In the genomic region with DNA sequence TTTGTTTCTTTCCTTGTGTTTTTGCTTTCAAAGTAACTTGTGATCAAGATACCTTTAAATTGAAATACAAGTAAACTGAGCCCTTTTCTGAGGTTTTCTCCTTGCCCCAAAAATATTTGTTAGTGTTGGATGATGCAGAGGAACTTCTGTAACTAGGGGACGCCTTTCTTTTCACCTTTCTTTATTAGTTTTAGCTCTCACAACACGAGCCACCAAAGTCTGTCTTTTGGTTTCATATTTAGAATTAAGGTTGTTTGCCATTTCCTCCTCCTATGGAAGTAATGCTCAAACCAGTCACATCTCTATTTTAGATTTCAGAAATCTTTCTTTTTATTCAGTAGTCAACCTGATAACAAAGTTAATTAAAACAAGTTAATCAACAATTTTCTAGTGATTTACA, we compare ENCODE assay signal across 20 cellular contexts.
"Had no signal": no experiment of that assay in that cellular context is flagged by ENCODE, and none has a peak within 500 bp of the region (broad histone marks: within the 10 kb centered on the region; RNA-seq: fewer than 3 reads in every experiment).

No MANE protein-coding gene starts in this region.

- H3K4me3 Mint-ChIP-seq: dendritic cell treated with granulocyte-macrophage colony-stimulating factor and Interleukin-4, amounts not matched to agents 40 ng/mL and 50 ng/mL, for 4 days; effector memory CD8-positive, alpha-beta T cell; naive thymus-derived CD4-positive, alpha-beta T cell; neural crest cell; type B pancreatic cell had no signal

- H3K9me3 Mint-ChIP-seq: effector memory CD8-positive, alpha-beta T cell; type B pancreatic cell had no signal

- H3K4me1 Mint-ChIP-seq: naive thymus-derived CD4-positive, alpha-beta T cell had no signal

- ATAC-seq: effector memory CD8-positive, alpha-beta T cell; gastrocnemius medialis; left lobe of liver; naive thymus-derived CD4-positive, alpha-beta T cell; pancreas; right cardiac atrium had no signal

- H3K36me3 Mint-ChIP-seq: naive thymus-derived CD4-positive, alpha-beta T cell; type B pancreatic cell had no signal

- H3K27ac Mint-ChIP-seq: dendritic cell treated with granulocyte-macrophage colony-stimulating factor and Interleukin-4, amounts not matched to agents 40 ng/mL and 50 ng/mL, for 4 days; effector memory CD8-positive, alpha-beta T cell; progenitor cell of endocrine pancreas; type B pancreatic cell had no signal

- DNase-seq: effector memory CD8-positive, alpha-beta T cell; gastrocnemius medialis; heart right ventricle; hypothalamus; islet precursor cell; mammary epithelial cell; naive thymus-derived CD4-positive, alpha-beta T cell; nucleus accumbens; pancreas; right cardiac atrium; stimulated activated CD4-positive, alpha-beta T cell treated with anti-CD3 and anti-CD28 coated beads, Interleukin-2, amount 100 ng/mL, for 48 hours; stimulated activated naive CD4-positive, alpha-beta T cell treated with Interleukin-2 at 50 U/mL for 16 hours; thyroid gland had no signal

- H3K27ac ChIP-seq: epithelial cell of prostate, esophagus muscularis mucosa, gastrocnemius medialis, heart right ventricle, pancreas, thyroid gland had no signal

- H3K36me3 ChIP-seq: gastrocnemius medialis, pancreas, thyroid gland had no signal

- H3K4me3 ChIP-seq: esophagus muscularis mucosa, gastrocnemius medialis, heart right ventricle, pancreas, thyroid gland had no signal

- H3K27me3 Mint-ChIP-seq: dendritic cell treated with granulocyte-macrophage colony-stimulating factor and Interleukin-4, amounts not matched to agents 40 ng/mL and 50 ng/mL, for 4 days; effector memory CD8-positive, alpha-beta T cell; naive thymus-derived CD4-positive, alpha-beta T cell; progenitor cell of endocrine pancreas; type B pancreatic cell had no signal

- H3K4me1 ChIP-seq: esophagus muscularis mucosa, gastrocnemius medialis had no signal

- H3K27me3 ChIP-seq: esophagus muscularis mucosa, gastrocnemius medialis, heart right ventricle, pancreas, thyroid gland had no signal

- H3K9me3 ChIP-seq: esophagus muscularis mucosa, gastrocnemius medialis, heart right ventricle, pancreas, thyroid gland had no signal
